1 cellular context compared by ENCODE assay signal in genomic region chr2:134119672-134120159, GRCh38.
TF ChIP-seq lines count a peak whose summit lies in the region.

No MANE protein-coding gene starts in this region.

TF ChIP-seq in HepG2, 621 proteins besides CTCF, POLR2A, EP300 and RAD21 (continued from another document and continues in another):
- TF ChIP-seq ZNF639 (CRISPR knock-in tag; conservative IDR thresholded peaks at IDR 0.05) (no peak), ZBTB49 (CRISPR knock-in tag; IDR thresholded peaks at IDR 0.05; ENCODE audit: borderline replicate concordance) (no peak), SNAPC2 (CRISPR knock-in tag; IDR thresholded peaks at IDR 0.05) (peak; percentile 18; the same call in 1 of the 2 replicates), TMF1 (CRISPR knock-in tag; IDR thresholded peaks at IDR 0.05; ENCODE audit: low read depth) (0 out of 2 replicates have a peak, but pooled peaks have one; percentile 67), ARID2 (CRISPR knock-in tag; IDR thresholded peaks at IDR 0.05; ENCODE audit: borderline replicate concordance) (0 out of 2 replicates have a peak, but pooled peaks have one; percentile 47), ATF7-NPFF (CRISPR knock-in tag; IDR thresholded peaks at IDR 0.05; ENCODE audit: low read depth) (peak; percentile 63; the same call in 1 of the 2 replicates), ZNF607 (CRISPR knock-in tag; IDR thresholded peaks at IDR 0.05; ENCODE audit: borderline replicate concordance) (peak; percentile 27; the same call in 1 of the 2 replicates), SUZ12 (IDR thresholded peaks at IDR 0.05; ENCODE audit: low read depth, low read length) (no peak), KLF11 (CRISPR knock-in tag; IDR thresholded peaks at IDR 0.05) (peak; percentile 53; the same call in 1 of the 2 replicates), ETV5 (CRISPR knock-in tag; IDR thresholded peaks at IDR 0.05; ENCODE audit: borderline replicate concordance) (no peak; the same call in 1 of the 2 replicates), ZNF276 (CRISPR knock-in tag; IDR thresholded peaks at IDR 0.05; ENCODE audit: low read depth) (peak; percentile 73; the same call in 1 of the 2 replicates), TBX3 (IDR thresholded peaks at IDR 0.05; ENCODE audit: borderline replicate concordance) (no peak), RBM22 (optimal IDR thresholded peaks at IDR 0.05; ENCODE audit: low read length) (no peak), CEBPG (CRISPR knock-in tag; IDR thresholded peaks at IDR 0.05) (no peak), HNF1B (CRISPR knock-in tag; IDR thresholded peaks at IDR 0.05) (peak; percentile 79; the same call in 1 of the 2 replicates), JDP2 (CRISPR knock-in tag; IDR thresholded peaks at IDR 0.05; ENCODE audit: borderline replicate concordance) (no peak), PCBP1 (IDR thresholded peaks at IDR 0.05; ENCODE audit: borderline replicate concordance, low read depth, low read length) (0 out of 2 replicates have a peak, but pooled peaks have one; percentile 17), MAFK (conservative IDR thresholded peaks at IDR 0.05 in 1 of 2, IDR thresholded peaks at IDR 0.05 in 1 of 2; ENCODE audit: low read length in 2 of 2) (no peak), RFXANK (CRISPR knock-in tag; IDR thresholded peaks at IDR 0.05) (no peak), ZFP36L2 (CRISPR knock-in tag; IDR thresholded peaks at IDR 0.05) (no peak), AHR (CRISPR knock-in tag; IDR thresholded peaks at IDR 0.05) (peak; percentile 38; the same call in 1 of the 2 replicates), ZNF17 (CRISPR knock-in tag; IDR thresholded peaks at IDR 0.05) (no peak), NCOR1 (IDR thresholded peaks at IDR 0.05; ENCODE audit: borderline replicate concordance, low read length) (no peak), ZNF567 (CRISPR knock-in tag; IDR thresholded peaks at IDR 0.05; ENCODE audit: borderline replicate concordance) (peak; percentile 59; the same call in 1 of the 2 replicates), NFIB (CRISPR knock-in tag; IDR thresholded peaks at IDR 0.05; ENCODE audit: borderline replicate concordance) (no peak), ZNF556 (CRISPR knock-in tag; IDR thresholded peaks at IDR 0.05; ENCODE audit: borderline replicate concordance) (peak; percentile 87; the same call in 1 of the 2 replicates), ZNF234 (CRISPR knock-in tag; conservative IDR thresholded peaks at IDR 0.05) (no peak), JUND (CRISPR knock-in tag; IDR thresholded peaks at IDR 0.05) (0 out of 2 replicates have a peak, but pooled peaks have one; percentile 23), ZNF780A (CRISPR knock-in tag; IDR thresholded peaks at IDR 0.05) (no peak), SOX13 (IDR thresholded peaks at IDR 0.05) (no peak), SOX13 (CRISPR knock-in tag; conservative IDR thresholded peaks at IDR 0.05 in 1 of 2, IDR thresholded peaks at IDR 0.05 in 1 of 2) (peak in 1 of 2 experiments; percentile 16; a peak in 1 of 4 replicates), UBTF (CRISPR knock-in tag; IDR thresholded peaks at IDR 0.05) (peak; percentile 85), NFE2L2 (IDR thresholded peaks at IDR 0.05; ENCODE audit: low read length) (no peak), ZNF660 (CRISPR knock-in tag; IDR thresholded peaks at IDR 0.05; ENCODE audit: borderline replicate concordance, low read depth) (no peak), TCF7L2 (IDR thresholded peaks at IDR 0.05; ENCODE audit: low read depth, low read length) (no peak), ZNF605 (CRISPR knock-in tag; IDR thresholded peaks at IDR 0.05) (no peak), HMG20A (CRISPR knock-in tag; IDR thresholded peaks at IDR 0.05; ENCODE audit: borderline replicate concordance) (peak; percentile 28; the same call in 1 of the 2 replicates), LRRFIP1 (CRISPR knock-in tag; conservative IDR thresholded peaks at IDR 0.05) (no peak), FIP1L1 (IDR thresholded peaks at IDR 0.05; ENCODE audit: borderline replicate concordance, insufficient read depth, low read depth, low read length) (no peak)
- TF ChIP-seq, protein P1, sequence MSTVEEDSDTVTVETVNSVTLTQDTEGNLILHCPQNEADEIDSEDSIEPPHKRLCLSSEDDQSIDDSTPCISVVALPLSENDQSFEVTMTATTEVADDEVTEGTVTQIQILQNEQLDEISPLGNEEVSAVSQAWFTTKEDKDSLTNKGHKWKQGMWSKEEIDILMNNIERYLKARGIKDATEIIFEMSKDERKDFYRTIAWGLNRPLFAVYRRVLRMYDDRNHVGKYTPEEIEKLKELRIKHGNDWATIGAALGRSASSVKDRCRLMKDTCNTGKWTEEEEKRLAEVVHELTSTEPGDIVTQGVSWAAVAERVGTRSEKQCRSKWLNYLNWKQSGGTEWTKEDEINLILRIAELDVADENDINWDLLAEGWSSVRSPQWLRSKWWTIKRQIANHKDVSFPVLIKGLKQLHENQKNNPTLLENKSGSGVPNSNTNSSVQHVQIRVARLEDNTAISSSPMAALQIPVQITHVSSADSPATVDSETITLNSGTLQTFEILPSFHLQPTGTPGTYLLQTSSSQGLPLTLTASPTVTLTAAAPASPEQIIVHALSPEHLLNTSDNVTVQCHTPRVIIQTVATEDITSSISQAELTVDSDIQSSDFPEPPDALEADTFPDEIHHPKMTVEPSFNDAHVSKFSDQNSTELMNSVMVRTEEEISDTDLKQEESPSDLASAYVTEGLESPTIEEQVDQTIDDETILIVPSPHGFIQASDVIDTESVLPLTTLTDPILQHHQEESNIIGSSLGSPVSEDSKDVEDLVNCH (CRISPR knock-in tag; IDR thresholded peaks at IDR 0.05), result no peak
- TF ChIP-seq, protein P2, sequence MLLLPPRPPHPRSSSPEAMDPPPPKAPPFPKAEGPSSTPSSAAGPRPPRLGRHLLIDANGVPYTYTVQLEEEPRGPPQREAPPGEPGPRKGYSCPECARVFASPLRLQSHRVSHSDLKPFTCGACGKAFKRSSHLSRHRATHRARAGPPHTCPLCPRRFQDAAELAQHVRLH (CRISPR knock-in tag; IDR thresholded peaks at IDR 0.05; ENCODE audit: borderline replicate concordance, low read depth), result peak; percentile 78; the same call in 1 of the 2 replicates
- TF ChIP-seq, protein P3, sequence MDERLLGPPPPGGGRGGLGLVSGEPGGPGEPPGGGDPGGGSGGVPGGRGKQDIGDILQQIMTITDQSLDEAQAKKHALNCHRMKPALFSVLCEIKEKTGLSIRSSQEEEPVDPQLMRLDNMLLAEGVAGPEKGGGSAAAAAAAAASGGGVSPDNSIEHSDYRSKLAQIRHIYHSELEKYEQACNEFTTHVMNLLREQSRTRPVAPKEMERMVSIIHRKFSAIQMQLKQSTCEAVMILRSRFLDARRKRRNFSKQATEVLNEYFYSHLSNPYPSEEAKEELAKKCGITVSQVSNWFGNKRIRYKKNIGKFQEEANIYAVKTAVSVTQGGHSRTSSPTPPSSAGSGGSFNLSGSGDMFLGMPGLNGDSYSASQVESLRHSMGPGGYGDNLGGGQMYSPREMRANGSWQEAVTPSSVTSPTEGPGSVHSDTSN (CRISPR knock-in tag; IDR thresholded peaks at IDR 0.05), result no peak
- TF ChIP-seq, protein P4, sequence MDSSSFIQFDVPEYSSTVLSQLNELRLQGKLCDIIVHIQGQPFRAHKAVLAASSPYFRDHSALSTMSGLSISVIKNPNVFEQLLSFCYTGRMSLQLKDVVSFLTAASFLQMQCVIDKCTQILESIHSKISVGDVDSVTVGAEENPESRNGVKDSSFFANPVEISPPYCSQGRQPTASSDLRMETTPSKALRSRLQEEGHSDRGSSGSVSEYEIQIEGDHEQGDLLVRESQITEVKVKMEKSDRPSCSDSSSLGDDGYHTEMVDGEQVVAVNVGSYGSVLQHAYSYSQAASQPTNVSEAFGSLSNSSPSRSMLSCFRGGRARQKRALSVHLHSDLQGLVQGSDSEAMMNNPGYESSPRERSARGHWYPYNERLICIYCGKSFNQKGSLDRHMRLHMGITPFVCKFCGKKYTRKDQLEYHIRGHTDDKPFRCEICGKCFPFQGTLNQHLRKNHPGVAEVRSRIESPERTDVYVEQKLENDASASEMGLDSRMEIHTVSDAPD (CRISPR knock-in tag; IDR thresholded peaks at IDR 0.05), result peak; percentile 91
